ENCODE assay signal across 10 cellular contexts in the genomic region with DNA sequence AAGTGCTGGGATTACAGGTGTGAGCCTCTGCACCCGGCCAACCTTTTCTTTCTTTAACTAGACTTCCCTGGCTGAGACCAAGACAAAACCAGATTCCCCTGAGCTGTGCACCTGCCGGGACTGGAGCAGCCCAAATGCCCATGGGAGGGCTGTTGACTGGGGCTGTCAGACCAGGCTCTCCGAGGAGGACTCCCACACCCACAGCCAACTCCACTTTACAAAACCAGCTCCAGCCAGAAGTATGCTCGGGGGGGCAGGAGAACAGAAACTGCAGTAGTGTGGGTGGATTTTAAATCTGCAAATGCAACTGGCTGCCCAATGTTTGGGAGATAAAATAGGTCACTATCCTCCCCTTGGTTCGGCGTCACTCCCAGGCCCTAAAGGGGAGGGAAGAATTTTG.
DNase-seq lines count a peak whose midpoint lies in the region; FAIRE-seq and TF ChIP-seq lines count a peak whose summit lies in the region.
"Had no signal": no experiment of that assay in that cellular context is flagged by ENCODE, and none has a peak within 500 bp of the region (broad histone marks: within the 10 kb centered on the region; RNA-seq: fewer than 3 reads in every experiment).

No MANE protein-coding gene starts in this region.

- H3K4me1 Mint-ChIP-seq in activated T-helper 2 cell treated with anti-CD3 and anti-CD28 coated beads, Interferon-gamma antibody, Interleukin-2, Interleukin-4, amounts not matched to agents 10 μg/mL and 5 μg/mL and 100 μg/mL, durations not matched to agents 14 hours and 24 hours and 36 hours (ENCODE audit: low read depth) = peaks cover 49% of the 10 kb centered on the region

- no peaks in the 10 kb centered on the region for H3K9me3 Mint-ChIP-seq in activated T-helper 2 cell treated with anti-CD3 and anti-CD28 coated beads, Interferon-gamma antibody, Interleukin-2, Interleukin-4, amounts not matched to agents 10 μg/mL and 5 μg/mL and 100 μg/mL, durations not matched to agents 14 hours and 24 hours and 36 hours

- H3K27ac Mint-ChIP-seq in activated T-helper 2 cell treated with anti-CD3 and anti-CD28 coated beads, Interferon-gamma antibody, Interleukin-2, Interleukin-4, amounts not matched to agents 10 μg/mL and 5 μg/mL and 100 μg/mL, durations not matched to agents 14 hours and 24 hours and 36 hours = peak overlapping the region; percentile 97

- H3K4me3 ChIP-seq in muscle layer of duodenum (ENCODE audit: low read depth in 1 of 2, low read length in 2 of 2) = no peak overlapping the region

- no peaks in the 10 kb centered on the region for H3K36me3 ChIP-seq in muscle layer of duodenum (ENCODE audit: control insufficient read depth in 1 of 2, insufficient read depth in 2 of 2, low read length in 2 of 2)

- no peak for TF ChIP-seq CTCF in GM20000 (IDR thresholded peaks at IDR 0.05; ENCODE audit: extremely low read depth, missing control alignments)

- H3K27me3 Mint-ChIP-seq in activated T-helper 2 cell treated with anti-CD3 and anti-CD28 coated beads, Interferon-gamma antibody, Interleukin-2, Interleukin-4, amounts not matched to agents 10 μg/mL and 5 μg/mL and 100 μg/mL, durations not matched to agents 14 hours and 24 hours and 36 hours (ENCODE audit: low read depth) = no peaks in the 10 kb centered on the region

- peak; percentile 34 for DNase-seq in Ammon's horn (ENCODE audit: low spot score)
- DNase-seq in GM20000 (ENCODE audit: low spot score) = peak; percentile 31
- DNase-seq in activated T-helper 2 cell treated with anti-CD3 and anti-CD28 coated beads, Interferon-gamma antibody, Interleukin-2, Interleukin-4, amounts not matched to agents 10 μg/mL and 5 μg/mL and 100 μg/mL, durations not matched to agents 14 hours and 24 hours and 36 hours (ENCODE audit: low spot score) = no peak
- DNase-seq in dermis blood vessel endothelial cell = no peak
- DNase-seq in EL = no peak
- DNase-seq in HuH-7 (ENCODE audit: low spot score) = no peak
- no peak for DNase-seq in H54 (ENCODE audit: insufficient read length, low spot score)
- DNase-seq: NCI-H510A treated with DMSO at 0.1 percent for 48 hours had no signal

- H3K27ac ChIP-seq in muscle layer of duodenum (ENCODE audit: low read length) = peak overlapping the region; percentile 62

- no peaks in the 10 kb centered on the region for H3K27me3 ChIP-seq in muscle layer of duodenum (ENCODE audit: low read depth, low read length)

- no peak for FAIRE-seq in H54 (lab: Jason Lieb, UNC)
- FAIRE-seq: colon had no signal

- intact Hi-C loops in activated T-helper 2 cell treated with anti-CD3 and anti-CD28 coated beads, Interferon-gamma antibody, Interleukin-2, Interleukin-4, amounts not matched to agents 10 μg/mL and 5 μg/mL and 100 μg/mL, durations not matched to agents 14 hours and 24 hours and 36 hours (cut with micrococcal nuclease) = loop anchor here (1.0 to 5.0 kb wide), 13 partner anchors 8 to 485 kb away; no protein-coding TSS in a partner anchor

- no peaks in the 10 kb centered on the region for H3K9me3 ChIP-seq in muscle layer of duodenum (ENCODE audit: control insufficient read depth in 1 of 2, low read length in 2 of 2)

- peaks cover 40% of the 10 kb centered on the region for H3K36me3 Mint-ChIP-seq in activated T-helper 2 cell treated with anti-CD3 and anti-CD28 coated beads, Interferon-gamma antibody, Interleukin-2, Interleukin-4, amounts not matched to agents 10 μg/mL and 5 μg/mL and 100 μg/mL, durations not matched to agents 14 hours and 24 hours and 36 hours (ENCODE audit: low read depth)

- H3K4me1 ChIP-seq in muscle layer of duodenum (ENCODE audit: control insufficient read depth in 1 of 2, insufficient read depth in 2 of 2, low read length in 2 of 2) = peaks cover 0 to 9% of the 10 kb centered on the region in 2 donors

- no peak for TF ChIP-seq POLR2A in H54 (IDR thresholded peaks at IDR 0.05; ENCODE audit: low read depth, low read length)

- H3K4me3 Mint-ChIP-seq in activated T-helper 2 cell treated with anti-CD3 and anti-CD28 coated beads, Interferon-gamma antibody, Interleukin-2, Interleukin-4, amounts not matched to agents 10 μg/mL and 5 μg/mL and 100 μg/mL, durations not matched to agents 14 hours and 24 hours and 36 hours (ENCODE audit: low read depth) = peak overlapping the region; percentile 9

Comparison
In these comparisons a context has a peak if more than half of its experiments do, and no peak if none do; other contexts are left out.
1. DNase-seq: peak in Ammon's horn (single experiment) and GM20000 (single experiment); none in activated T-helper 2 cell treated with anti-CD3 and anti-CD28 coated beads, Interferon-gamma antibody, Interleukin-2, Interleukin-4, amounts not matched to agents 10 μg/mL and 5 μg/mL and 100 μg/mL, durations not matched to agents 14 hours and 24 hours and 36 hours (single experiment), dermis blood vessel endothelial cell (single experiment), EL (single experiment), HuH-7 (single experiment) and H54 (single experiment).